In the genomic region with DNA sequence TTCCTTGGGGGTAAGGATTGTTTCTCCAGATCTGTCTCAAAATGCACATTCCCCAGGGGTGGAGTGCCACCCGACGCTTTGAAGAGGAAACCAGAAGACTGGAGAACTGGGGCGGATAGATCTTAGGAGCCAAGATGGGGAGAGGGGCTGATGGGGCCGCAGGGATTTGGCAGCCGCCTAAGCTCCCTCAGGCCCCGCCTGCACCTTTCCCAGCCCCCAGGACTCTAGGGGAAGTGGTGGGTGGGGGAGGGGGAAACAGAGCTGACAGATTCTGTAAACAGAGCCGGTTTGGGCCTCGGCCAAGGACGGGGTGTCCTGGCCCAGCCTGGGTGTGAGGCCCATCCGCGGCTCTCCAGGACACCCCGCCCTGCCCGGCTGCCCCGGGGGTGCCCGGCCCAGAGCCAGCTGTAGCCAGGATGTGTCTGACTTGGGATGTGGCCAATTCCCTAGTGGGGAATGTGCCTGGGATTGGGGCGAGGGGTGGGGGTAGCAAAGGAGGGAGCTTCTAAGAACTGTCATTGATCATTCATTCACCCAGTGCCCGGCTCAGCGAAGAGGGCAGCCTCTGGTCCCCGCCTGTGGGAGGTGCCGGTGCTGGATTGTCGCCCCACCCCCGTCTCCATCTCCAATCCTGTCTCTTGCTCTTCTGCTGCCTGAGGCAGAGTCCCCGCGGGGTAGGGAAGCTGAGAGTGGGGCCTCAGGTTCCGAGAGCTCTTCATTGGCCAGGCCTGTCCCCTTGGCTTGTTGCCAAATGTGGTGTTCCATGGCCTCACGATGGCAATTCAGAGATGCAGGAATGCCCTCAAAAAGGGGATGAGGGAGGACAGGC, we compare ENCODE assay signal across 8 cellular contexts. TPM values are rescaled to one million over a fixed set of nuclear protein-coding genes. Genes with fewer than 3 reads are reported as not detected.
DNase-seq lines count a peak whose midpoint lies in the region; ATAC-seq, FAIRE-seq and TF ChIP-seq lines count a peak whose summit lies in the region.

No MANE protein-coding gene starts in this region.

- H3K27me3 ChIP-seq in CD4-positive, alpha-beta memory T cell (ENCODE audit: insufficient read depth, low read length), result no peaks in the 10 kb centered on the region
- no peaks in the 10 kb centered on the region for H3K27me3 ChIP-seq in upper lobe of left lung

- intact Hi-C loops in CD4-positive, alpha-beta memory T cell (cut with micrococcal nuclease), result loop anchor here (1.0 kb wide), 1 partner anchor 59 kb away; a partner anchor contains a TSS

- FAIRE-seq in frontal cortex (lab: Jason Lieb, UNC), result no peak

- peak overlapping the region; percentile 62 to 90 (median 86) for H3K27ac Mint-ChIP-seq in CD4-positive, alpha-beta memory T cell
- H3K27ac Mint-ChIP-seq in activated naive CD4-positive, alpha-beta T cell treated with anti-CD3 and anti-CD28 coated beads, Interleukin-2, amount 10 ng/mL, durations not matched to agents 7 days and 5 days, result peak overlapping the region; percentile 71
- peak overlapping the region; percentile 48 for H3K27ac Mint-ChIP-seq in nephron progenitor cell

- peak overlapping the region; percentile 61 for H3K4me3 ChIP-seq in CD4-positive, alpha-beta memory T cell (ENCODE audit: low read length in 2 of 2)
- H3K4me3 ChIP-seq in upper lobe of left lung, result peak overlapping the region; percentile 16 to 62 (median 52)

- TF ChIP-seq POLR2A in upper lobe of left lung (IDR thresholded peaks at IDR 0.05), result peak in 2 of 4 donors; percentile 31 to 52

- H3K9me3 ChIP-seq in CD4-positive, alpha-beta memory T cell (ENCODE audit: control insufficient read depth in 1 of 2, low read length in 2 of 2), result no peaks in the 10 kb centered on the region
- H3K9me3 ChIP-seq in KOPT-K1 (ENCODE audit: insufficient read depth, low read length, poor library complexity, severe bottlenecking) (no peaks in the 10 kb centered on the region), upper lobe of left lung (no peaks in the 10 kb centered on the region)

- peak overlapping the region; percentile 82 to 90 (median 88) for H3K4me3 Mint-ChIP-seq in CD4-positive, alpha-beta memory T cell
- peak overlapping the region; percentile 64 for H3K4me3 Mint-ChIP-seq in activated naive CD4-positive, alpha-beta T cell treated with anti-CD3 and anti-CD28 coated beads, Interleukin-2, amount 10 ng/mL, durations not matched to agents 7 days and 5 days
- peak overlapping the region; percentile 83 for H3K4me3 Mint-ChIP-seq in nephron progenitor cell

- peak; percentile 33 to 53 (median 37) for DNase-seq in CD4-positive, alpha-beta memory T cell
- DNase-seq in RPMI8226, result peak; percentile 93
- peak; percentile 48 for DNase-seq in activated naive CD4-positive, alpha-beta T cell treated with anti-CD3 and anti-CD28 coated beads, Interleukin-2, amount 10 ng/mL, durations not matched to agents 7 days and 5 days
- peak; percentile 58 to 76 for DNase-seq in frontal cortex (ENCODE audit: low spot score in 2 of 2)
- peak; percentile 64 for DNase-seq in nephron progenitor cell
- peak; percentile 95 to 99 for DNase-seq in upper lobe of left lung

- peak; percentile 17 for ATAC-seq in GM21367 (IDR thresholded peaks at IDR 0.05; ENCODE audit: unreplicated experiment)
- ATAC-seq in upper lobe of left lung (ENCODE audit: low FRiP score in 2 of 2), result peak; percentile 92 to 95

- no peaks in the 10 kb centered on the region for H3K36me3 ChIP-seq in CD4-positive, alpha-beta memory T cell (ENCODE audit: insufficient read depth, low read length)
- H3K36me3 ChIP-seq in KOPT-K1 (ENCODE audit: insufficient read depth, low read length), result no peaks in the 10 kb centered on the region
- no peaks in the 10 kb centered on the region for H3K36me3 ChIP-seq in upper lobe of left lung

- TF ChIP-seq CTCF in nephron progenitor cell (IDR thresholded peaks at IDR 0.05) (no peak), upper lobe of left lung (IDR thresholded peaks at IDR 0.05) (peak in 4 of 6 experiments; percentile 5 to 17 (median 6))

- H3K4me1 Mint-ChIP-seq in CD4-positive, alpha-beta memory T cell, result peaks cover 2 to 26% (median 12%) of the 10 kb centered on the region in 4 donors
- peaks cover 17% of the 10 kb centered on the region for H3K4me1 Mint-ChIP-seq in activated naive CD4-positive, alpha-beta T cell treated with anti-CD3 and anti-CD28 coated beads, Interleukin-2, amount 10 ng/mL, durations not matched to agents 7 days and 5 days
- H3K4me1 Mint-ChIP-seq in nephron progenitor cell, result peaks cover 33% of the 10 kb centered on the region

- no peaks in the 10 kb centered on the region for H3K36me3 Mint-ChIP-seq in CD4-positive, alpha-beta memory T cell
- H3K36me3 Mint-ChIP-seq in activated naive CD4-positive, alpha-beta T cell treated with anti-CD3 and anti-CD28 coated beads, Interleukin-2, amount 10 ng/mL, durations not matched to agents 7 days and 5 days, result no peaks in the 10 kb centered on the region
- H3K36me3 Mint-ChIP-seq in nephron progenitor cell (ENCODE audit: low read depth), result no peaks in the 10 kb centered on the region

- 6 to 11% methylated on average over 10 to 26 of the region's 26 CpGs for WGBS in upper lobe of left lung, 2 donors

- H3K9me3 Mint-ChIP-seq in CD4-positive, alpha-beta memory T cell, result peaks cover 0 to 2% (median 0%) of the 10 kb centered on the region in 8 donors
- H3K9me3 Mint-ChIP-seq in activated naive CD4-positive, alpha-beta T cell treated with anti-CD3 and anti-CD28 coated beads, Interleukin-2, amount 10 ng/mL, durations not matched to agents 7 days and 5 days, result no peaks in the 10 kb centered on the region
- H3K9me3 Mint-ChIP-seq in nephron progenitor cell, result no peaks in the 10 kb centered on the region

- H3K4me1 ChIP-seq in CD4-positive, alpha-beta memory T cell (ENCODE audit: insufficient read depth, low read length), result peaks cover 21% of the 10 kb centered on the region
- H3K4me1 ChIP-seq in upper lobe of left lung, result peaks cover 20 to 40% (median 33%) of the 10 kb centered on the region in 4 donors

- CTCF ChIA-PET in CD4-positive, alpha-beta memory T cell (lab: Charles Lee; ENCODE audit: partially characterized antibody), result interaction anchor here (0.9 to 1.8 kb wide), 5 partner anchors 30 to 121 kb away, joined by 3 to 7 read pairs (median 4); a partner anchor contains a TSS
- CTCF ChIA-PET in activated naive CD4-positive, alpha-beta T cell treated with anti-CD3 and anti-CD28 coated beads, Interleukin-2, amount 10 ng/mL, durations not matched to agents 7 days and 5 days (lab: Charles Lee), result interaction anchor here (0.9 to 1.9 kb wide), 6 partner anchors 14 to 121 kb away, joined by 3 to 7 read pairs (median 4); a partner anchor contains a TSS

- H3K27me3 Mint-ChIP-seq in CD4-positive, alpha-beta memory T cell, result no peaks in the 10 kb centered on the region
- peaks cover 49% of the 10 kb centered on the region for H3K27me3 Mint-ChIP-seq in activated naive CD4-positive, alpha-beta T cell treated with anti-CD3 and anti-CD28 coated beads, Interleukin-2, amount 10 ng/mL, durations not matched to agents 7 days and 5 days
- H3K27me3 Mint-ChIP-seq in nephron progenitor cell (ENCODE audit: low read depth, poor library complexity), result peaks cover 13% of the 10 kb centered on the region

- TF ChIP-seq EP300 in upper lobe of left lung (IDR thresholded peaks at IDR 0.05), result peak; percentile 93 to 99 (median 96)

- POLR2A ChIA-PET in CD4-positive, alpha-beta memory T cell (lab: Charles Lee; ENCODE audit: partially characterized antibody), result interaction anchor here (0.6 to 5.1 kb wide), 11 partner anchors 10 to 496 kb away, joined by 3 to 88 read pairs (median 4); a partner anchor contains a TSS

- H3K27ac ChIP-seq in CD4-positive, alpha-beta memory T cell (ENCODE audit: low read depth, low read length), result peak overlapping the region; percentile 42
- H3K27ac ChIP-seq in KOPT-K1 (ENCODE audit: low read depth, low read length, poor library complexity, severe bottlenecking) (peak overlapping the region; percentile 73), upper lobe of left lung (peak overlapping the region; percentile 96 to 99 (median 97))

RNA-seq across cellular contexts. Expression of a gene that starts 54.8 kb away (rescaled TPM):
- total RNA-seq in CD4-positive, alpha-beta memory T cell, result 10 to 100 TPM; 14.7 to 15.1 TPM
- polyA plus RNA-seq in CD4-positive, alpha-beta memory T cell, result 10 to 100 TPM; 25.2 to 32.4 TPM
- total RNA-seq in frontal cortex, result 68.1 TPM
- 10 to 100 TPM in 4 of 6 donors, 1 to 10 TPM in 2; 2.1 to 18.5 (median 13.3) TPM for total RNA-seq in upper lobe of left lung

RNA-seq across cellular contexts. Expression of a gene that starts 59.0 kb away (rescaled TPM):
- 100 to 1,000 TPM; 265 to 276 TPM for total RNA-seq in CD4-positive, alpha-beta memory T cell
- polyA plus RNA-seq in CD4-positive, alpha-beta memory T cell, result 10 to 100 TPM in 1 of 2 donors, 1 to 10 TPM in 1; 9.1 to 42.6 TPM
- total RNA-seq in frontal cortex (2.4 TPM), upper lobe of left lung (100 to 1,000 TPM in 1 of 6 donors, 10 to 100 TPM in 5; 51.5 to 102 (median 69.5) TPM)

Comparison
In these comparisons a context has a peak if more than half of its experiments do, and no peak if none do; other contexts are left out.
1. Peak in every context shown above with its lines: DNase-seq, ATAC-seq, H3K4me3 ChIP-seq and H3K27ac ChIP-seq.
2. DNase-seq: peak in every context shown above with its lines; median percentile 97 in upper lobe of left lung; 93 in RPMI8226; 67 in frontal cortex; 64 in nephron progenitor cell; 48 in activated naive CD4-positive, alpha-beta T cell treated with anti-CD3 and anti-CD28 coated beads, Interleukin-2, amount 10 ng/mL, durations not matched to agents 7 days and 5 days; 37 in CD4-positive, alpha-beta memory T cell.
3. H3K27ac ChIP-seq: peak in every context shown above with its lines; median percentile 97 in upper lobe of left lung; 73 in KOPT-K1; 42 in CD4-positive, alpha-beta memory T cell.
4. RNA of a gene that starts 59.0 kb away (total RNA-seq): 265 to 276 TPM in CD4-positive, alpha-beta memory T cell and 51.5 to 102 TPM in upper lobe of left lung; 2.4 TPM in frontal cortex (single experiment); every median in the first group is over 10 times any median in the second.